In the genomic region with DNA sequence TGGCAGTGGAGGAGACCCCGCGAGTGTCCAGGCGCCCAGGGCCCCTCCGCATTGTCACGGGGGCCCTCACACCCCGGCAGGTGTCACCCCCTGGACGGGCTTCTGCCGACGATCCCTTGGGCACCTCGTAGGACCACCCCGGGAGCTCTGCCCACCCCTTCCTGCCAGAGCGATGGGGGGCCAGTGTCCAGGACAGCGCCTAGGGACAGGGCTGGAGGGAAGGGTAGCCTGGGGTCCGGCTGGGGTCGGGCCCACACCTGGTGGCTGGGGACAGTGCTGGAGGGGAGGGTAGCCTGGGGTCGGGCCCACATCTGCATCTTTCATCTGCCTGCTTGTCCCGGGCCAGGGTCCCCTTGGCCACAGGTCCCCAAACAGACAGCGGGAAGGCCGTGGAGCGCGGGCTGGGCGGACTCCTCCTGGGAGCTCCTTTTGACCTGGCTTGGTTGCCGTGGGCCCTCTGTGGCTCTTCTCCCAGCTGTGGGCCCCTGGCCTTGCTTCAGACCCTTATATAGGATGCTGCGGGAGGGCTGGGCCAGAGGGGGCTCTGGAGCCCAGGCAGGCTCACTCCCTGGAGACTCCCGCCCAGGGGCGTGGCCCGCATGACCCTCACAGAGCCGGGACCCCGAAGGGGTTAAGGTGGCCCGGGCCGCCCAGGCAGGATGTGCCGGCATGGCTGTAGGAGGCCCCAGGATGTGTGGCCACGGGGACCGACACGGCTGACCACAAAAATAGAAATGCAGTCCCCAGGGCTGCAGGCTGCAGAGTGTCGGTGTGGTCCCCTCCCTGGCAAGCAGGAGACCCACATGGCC, we compare ENCODE assay signal across 8 cellular contexts.
DNase-seq lines count a peak whose midpoint lies in the region; FAIRE-seq and TF ChIP-seq lines count a peak whose summit lies in the region.

No MANE protein-coding gene starts in this region.

- H3K9me2 ChIP-seq in neural cell (ENCODE audit: insufficient read depth, low read length) = no peaks in the 10 kb centered on the region

- in situ Hi-C loops in KBM-7 (cut with MboI; ENCODE audit: low pct_unique_long_range_greater_than_20kb, low sequenced_read_pairs) = no loop called here

- peaks cover 10% of the 10 kb centered on the region for H3K27me3 ChIP-seq in CD4-positive, alpha-beta memory T cell (ENCODE audit: insufficient read depth, low read length)
- H3K27me3 ChIP-seq in neural cell (ENCODE audit: insufficient read depth, low read depth, low read length) = no peaks in the 10 kb centered on the region

- peak overlapping the region; percentile 19 for H3K4me2 ChIP-seq in neural cell (ENCODE audit: low read length)

- no peak for TF ChIP-seq POLR2A in GM12892 (IDR thresholded peaks at IDR 0.05; ENCODE audit: low read depth, low read length)

- no peak overlapping the region for H3K27ac ChIP-seq in CD4-positive, alpha-beta memory T cell (ENCODE audit: low read depth, low read length)
- H3K27ac ChIP-seq in neural cell (ENCODE audit: low read length) = no peak overlapping the region

- no peaks in the 10 kb centered on the region for H3F3A ChIP-seq in neural cell (ENCODE audit: insufficient read depth, low read length, poor library complexity, severe bottlenecking)

- no peaks in the 10 kb centered on the region for H4K20me1 ChIP-seq in neural cell (ENCODE audit: insufficient read depth)

- CTCF ChIA-PET in CD4-positive, alpha-beta memory T cell (lab: Charles Lee; ENCODE audit: partially characterized antibody) = no interaction called here

- H3K36me3 Mint-ChIP-seq in CD4-positive, alpha-beta memory T cell = no peaks in the 10 kb centered on the region
- H3K36me3 Mint-ChIP-seq in endothelial cell (ENCODE audit: low read depth, unreplicated experiment) = peaks cover 2% of the 10 kb centered on the region
- no peaks in the 10 kb centered on the region for H3K36me3 Mint-ChIP-seq in activated T-helper 1 cell treated with anti-CD3 and anti-CD28 coated beads, Interleukin-12 subunit alpha, Interleukin-12 subunit beta, Interleukin-2, Interleukin-4 antibody, amounts not matched to agents 30 ng/mL and 10 ng/mL and 1 ng/mL, durations not matched to agents 14 hours and 24 hours and 36 hours (ENCODE audit: low read depth)

- H3K79me2 ChIP-seq in neural cell (replicated peaks; ENCODE audit: insufficient read depth, low read length) = no peaks in the 10 kb centered on the region

- H3K4me1 ChIP-seq in CD4-positive, alpha-beta memory T cell (ENCODE audit: insufficient read depth, low read length) = peaks cover 10% of the 10 kb centered on the region

- no peaks in the 10 kb centered on the region for H3K9me3 ChIP-seq in CD4-positive, alpha-beta memory T cell (ENCODE audit: control insufficient read depth in 1 of 2, low read length in 2 of 2)
- no peaks in the 10 kb centered on the region for H3K9me3 ChIP-seq in neural cell (ENCODE audit: low read length)

- DNase-seq in CD4-positive, alpha-beta memory T cell = no peak
- DNase-seq in KBM-7 (peak; percentile 5), endothelial cell (ENCODE audit: low spot score) (peak; percentile 48), GM12892 (ENCODE audit: insufficient read length) (no peak), NOMO-1 treated with dmso at 0.1 percent for 144 hours (lab: John Stamatoyannopoulos, UW; ENCODE audit: unreplicated experiment) (no peak)
- DNase-seq in stimulated activated naive CD4-positive, alpha-beta T cell (lab: John Stamatoyannopoulos, UW) = no peak
- DNase-seq in activated T-helper 1 cell treated with anti-CD3 and anti-CD28 coated beads, Interleukin-12 subunit alpha, Interleukin-12 subunit beta, Interleukin-2, Interleukin-4 antibody, amounts not matched to agents 30 ng/mL and 10 ng/mL and 1 ng/mL, durations not matched to agents 14 hours and 24 hours and 36 hours (ENCODE audit: low spot score) = no peak

- H3K4me1 Mint-ChIP-seq in CD4-positive, alpha-beta memory T cell = peaks cover 3 to 11% (median 5%) of the 10 kb centered on the region in 4 donors
- peaks cover 18% of the 10 kb centered on the region for H3K4me1 Mint-ChIP-seq in endothelial cell (ENCODE audit: unreplicated experiment)
- H3K4me1 Mint-ChIP-seq in activated T-helper 1 cell treated with anti-CD3 and anti-CD28 coated beads, Interleukin-12 subunit alpha, Interleukin-12 subunit beta, Interleukin-2, Interleukin-4 antibody, amounts not matched to agents 30 ng/mL and 10 ng/mL and 1 ng/mL, durations not matched to agents 14 hours and 24 hours and 36 hours (ENCODE audit: low read depth) = peaks cover 7% of the 10 kb centered on the region

- H3K9ac ChIP-seq in neural cell (ENCODE audit: low read length) = peak overlapping the region; percentile 63

- H3K27me3 Mint-ChIP-seq in CD4-positive, alpha-beta memory T cell = peaks cover 8 to 14% of the 10 kb centered on the region in 2 donors
- H3K27me3 Mint-ChIP-seq in endothelial cell (ENCODE audit: unreplicated experiment) = peaks cover 15% of the 10 kb centered on the region
- H3K27me3 Mint-ChIP-seq in activated T-helper 1 cell treated with anti-CD3 and anti-CD28 coated beads, Interleukin-12 subunit alpha, Interleukin-12 subunit beta, Interleukin-2, Interleukin-4 antibody, amounts not matched to agents 30 ng/mL and 10 ng/mL and 1 ng/mL, durations not matched to agents 14 hours and 24 hours and 36 hours (ENCODE audit: insufficient read depth) = peaks cover 15% of the 10 kb centered on the region

- intact Hi-C loops in CD4-positive, alpha-beta memory T cell (cut with micrococcal nuclease) = no loop called here
- intact Hi-C loops in activated T-helper 1 cell treated with anti-CD3 and anti-CD28 coated beads, Interleukin-12 subunit alpha, Interleukin-12 subunit beta, Interleukin-2, Interleukin-4 antibody, amounts not matched to agents 30 ng/mL and 10 ng/mL and 1 ng/mL, durations not matched to agents 14 hours and 24 hours and 36 hours (cut with micrococcal nuclease) = no loop called here

- H3K4me3 Mint-ChIP-seq in CD4-positive, alpha-beta memory T cell = peak overlapping the region in 6 of 8 donors; percentile 9 to 69 (median 50)
- peak overlapping the region; percentile 42 for H3K4me3 Mint-ChIP-seq in endothelial cell (ENCODE audit: unreplicated experiment)
- H3K4me3 Mint-ChIP-seq in activated T-helper 1 cell treated with anti-CD3 and anti-CD28 coated beads, Interleukin-12 subunit alpha, Interleukin-12 subunit beta, Interleukin-2, Interleukin-4 antibody, amounts not matched to agents 30 ng/mL and 10 ng/mL and 1 ng/mL, durations not matched to agents 14 hours and 24 hours and 36 hours = no peak overlapping the region

- TF ChIP-seq CTCF in endothelial cell (IDR thresholded peaks at IDR 0.05; ENCODE audit: unreplicated experiment) (no peak), neural cell (IDR thresholded peaks at IDR 0.05; ENCODE audit: poor library complexity, severe bottlenecking) (no peak)

- H3K27ac Mint-ChIP-seq in CD4-positive, alpha-beta memory T cell = no peak overlapping the region
- H3K27ac Mint-ChIP-seq in endothelial cell (ENCODE audit: unreplicated experiment) = no peak overlapping the region
- no peak overlapping the region for H3K27ac Mint-ChIP-seq in activated T-helper 1 cell treated with anti-CD3 and anti-CD28 coated beads, Interleukin-12 subunit alpha, Interleukin-12 subunit beta, Interleukin-2, Interleukin-4 antibody, amounts not matched to agents 30 ng/mL and 10 ng/mL and 1 ng/mL, durations not matched to agents 14 hours and 24 hours and 36 hours

- FAIRE-seq in GM12892 (lab: Jason Lieb, UNC) = no peak

- no peaks in the 10 kb centered on the region for H3K9me3 Mint-ChIP-seq in CD4-positive, alpha-beta memory T cell
- H3K9me3 Mint-ChIP-seq in endothelial cell (ENCODE audit: unreplicated experiment) = no peaks in the 10 kb centered on the region
- H3K9me3 Mint-ChIP-seq in activated T-helper 1 cell treated with anti-CD3 and anti-CD28 coated beads, Interleukin-12 subunit alpha, Interleukin-12 subunit beta, Interleukin-2, Interleukin-4 antibody, amounts not matched to agents 30 ng/mL and 10 ng/mL and 1 ng/mL, durations not matched to agents 14 hours and 24 hours and 36 hours = no peaks in the 10 kb centered on the region

- no peak overlapping the region for H3K4me3 ChIP-seq in CD4-positive, alpha-beta memory T cell (ENCODE audit: low read length in 2 of 2)
- H3K4me3 ChIP-seq in neural cell (ENCODE audit: low read length) = peak overlapping the region; percentile 76

- H2AFZ ChIP-seq in neural cell (ENCODE audit: low read depth, low read length) = peak overlapping the region; percentile 21

- POLR2A ChIA-PET in CD4-positive, alpha-beta memory T cell (lab: Charles Lee; ENCODE audit: partially characterized antibody) = no interaction called here

- no peaks in the 10 kb centered on the region for H3K36me3 ChIP-seq in CD4-positive, alpha-beta memory T cell (ENCODE audit: insufficient read depth, low read length)
- H3K36me3 ChIP-seq in neural cell (ENCODE audit: insufficient read depth, low read length) = no peaks in the 10 kb centered on the region

- TF ChIP-seq EP300 in neural cell (conservative IDR thresholded peaks at IDR 0.05; ENCODE audit: poor library complexity, severe bottlenecking) = no peak

- TF ChIP-seq RAD21 in neural cell (conservative IDR thresholded peaks at IDR 0.05) = no peak

TF ChIP-seq in neural cell, 6 proteins besides CTCF, POLR2A, EP300 and RAD21 (continues in another document):
- TF ChIP-seq MXI1 (conservative IDR thresholded peaks at IDR 0.05; ENCODE audit: poor library complexity, severe bottlenecking) = no peak
- no peak for TF ChIP-seq POLR2AphosphoS5 (IDR thresholded peaks at IDR 0.05)
- TF ChIP-seq TAF1 (IDR thresholded peaks at IDR 0.05; ENCODE audit: low read depth) = no peak

Comparison
In these comparisons a context has a peak if more than half of its experiments do, and no peak if none do; other contexts are left out.
1. DNase-seq: peak in KBM-7 (single experiment) and endothelial cell (single experiment); none in CD4-positive, alpha-beta memory T cell (0 of 5), GM12892 (single experiment), NOMO-1 treated with dmso at 0.1 percent for 144 hours (single experiment), stimulated activated naive CD4-positive, alpha-beta T cell (0 of 6) and activated T-helper 1 cell treated with anti-CD3 and anti-CD28 coated beads, Interleukin-12 subunit alpha, Interleukin-12 subunit beta, Interleukin-2, Interleukin-4 antibody, amounts not matched to agents 30 ng/mL and 10 ng/mL and 1 ng/mL, durations not matched to agents 14 hours and 24 hours and 36 hours (single experiment).